In genomic region chr11:10752061-10752460, GRCh38 we compare ENCODE assay signal across 8 cellular contexts. TPM values are rescaled to one million over a fixed set of nuclear protein-coding genes. Genes with fewer than 3 reads are reported as not detected.
DNase-seq lines count a peak whose midpoint lies in the region; ATAC-seq, FAIRE-seq and TF ChIP-seq lines count a peak whose summit lies in the region.

No MANE protein-coding gene starts in this region.

- peak overlapping the region; percentile 96 for H3K4me2 ChIP-seq in fibroblast of lung (ENCODE audit: extremely low read depth, insufficient read depth, low read length)

- H3K79me2 ChIP-seq in fibroblast of lung (ENCODE audit: control insufficient read depth, insufficient read depth, low read length), result peaks cover 14% of the 10 kb centered on the region

- H3K27ac ChIP-seq in RWPE2 (ENCODE audit: poor library complexity, severe bottlenecking) (no peak overlapping the region), fibroblast of lung (ENCODE audit: insufficient read depth, low read length) (no peak overlapping the region), rectal smooth muscle tissue (ENCODE audit: low read depth, low read length) (no peak overlapping the region)

- peak overlapping the region; percentile 44 for H3K4me3 ChIP-seq in RWPE2 (ENCODE audit: severe bottlenecking)
- peak overlapping the region; percentile 68 to 89 (median 78) for H3K4me3 ChIP-seq in fibroblast of lung (replicated peaks in 1 of 4; ENCODE audit: control extremely low read depth in 1 of 4, insufficient read depth in 1 of 4, low read depth in 3 of 4, low read length in 4 of 4)
- peak overlapping the region; percentile 85 for H3K4me3 ChIP-seq in rectal smooth muscle tissue (ENCODE audit: low read length)

- FAIRE-seq in GM12891 (lab: Jason Lieb, UNC) (peak; percentile 9), GM12892 (lab: Jason Lieb, UNC) (no peak)

- H3K9ac ChIP-seq in fibroblast of lung (ENCODE audit: insufficient read depth, low read length), result peak overlapping the region; percentile 51
- H3K9ac ChIP-seq in rectal smooth muscle tissue (ENCODE audit: low read length), result no peak overlapping the region

- H3K27me3 ChIP-seq in RWPE2 (ENCODE audit: insufficient read depth, poor library complexity, severe bottlenecking) (no peaks in the 10 kb centered on the region), fibroblast of lung (ENCODE audit: control insufficient read depth, insufficient read depth, low read length) (no peaks in the 10 kb centered on the region), rectal smooth muscle tissue (ENCODE audit: control insufficient read depth, insufficient read depth, low read length) (no peaks in the 10 kb centered on the region)

- no peak overlapping the region for H2AFZ ChIP-seq in fibroblast of lung (ENCODE audit: low read length)

- no peak for ATAC-seq in RWPE2 (ENCODE audit: low read depth)

- peaks cover 11% of the 10 kb centered on the region for H3K4me1 ChIP-seq in RWPE2 (ENCODE audit: insufficient read depth, poor library complexity, severe bottlenecking)
- peaks cover 2% of the 10 kb centered on the region for H3K4me1 ChIP-seq in fibroblast of lung (ENCODE audit: control insufficient read depth, extremely low read depth, insufficient read depth, low read length)
- H3K4me1 ChIP-seq in rectal smooth muscle tissue (ENCODE audit: control insufficient read depth, insufficient read depth, low read length), result no peaks in the 10 kb centered on the region

- H4K20me1 ChIP-seq in fibroblast of lung (ENCODE audit: control insufficient read depth, extremely low read depth, insufficient read depth, low read length), result no peaks in the 10 kb centered on the region

- no peak for TF ChIP-seq POLR2A in GM12891 (IDR thresholded peaks at IDR 0.05; ENCODE audit: low read depth, low read length)
- TF ChIP-seq POLR2A in GM12892 (IDR thresholded peaks at IDR 0.05; ENCODE audit: low read depth, low read length), result no peak

- DNase-seq in GM12891 (ENCODE audit: insufficient read length, low spot score), result no peak
- DNase-seq in RWPE2 (ENCODE audit: low spot score), result no peak
- DNase-seq in fibroblast of lung (ENCODE audit: low read depth in 2 of 2), result no peak
- no peak for DNase-seq in GM12892 (ENCODE audit: insufficient read length)
- no peak for DNase-seq in NCI-H2029 treated with DMSO at 0.1 percent for 48 hours (lab: John Stamatoyannopoulos, UW)
- DNase-seq in activated CD8-positive, alpha-beta memory T cell treated with anti-CD3 and anti-CD28 coated beads for 24 hours, result no peak
- no peak for DNase-seq in AG08396 (ENCODE audit: low spot score)

- TF ChIP-seq CTCF in RWPE2 (IDR thresholded peaks at IDR 0.05; ENCODE audit: poor library complexity, severe bottlenecking), result no peak
- TF ChIP-seq CTCF in fibroblast of lung (conservative IDR thresholded peaks at IDR 0.05 in 1 of 2, IDR thresholded peaks at IDR 0.05 in 1 of 2; ENCODE audit: low read depth in 1 of 2, low read length in 2 of 2), result no peak

- H3K9me3 ChIP-seq in RWPE2 (ENCODE audit: severe bottlenecking) (no peaks in the 10 kb centered on the region), fibroblast of lung (ENCODE audit: control insufficient read depth, insufficient read depth, low read depth, low read length) (no peaks in the 10 kb centered on the region)

- peaks cover 43% of the 10 kb centered on the region for H3K36me3 ChIP-seq in RWPE2 (ENCODE audit: low read depth)
- H3K36me3 ChIP-seq in fibroblast of lung (ENCODE audit: control insufficient read depth, insufficient read depth, low read length), result peaks cover 11% of the 10 kb centered on the region
- H3K36me3 ChIP-seq in rectal smooth muscle tissue (ENCODE audit: control insufficient read depth, insufficient read depth, low read length), result peaks cover 8% of the 10 kb centered on the region

TF ChIP-seq in GM12891, 5 proteins besides CTCF, POLR2A, EP300 and RAD21:
- TF ChIP-seq SPI1 (IDR thresholded peaks at IDR 0.05; ENCODE audit: low read depth, low read length), result no peak
- TF ChIP-seq POLR2AphosphoS5 (IDR thresholded peaks at IDR 0.05; ENCODE audit: low read depth, low read length), result no peak
- no peak for TF ChIP-seq POU2F2 (IDR thresholded peaks at IDR 0.05; ENCODE audit: low read depth, low read length)
- no peak for TF ChIP-seq TAF1 (IDR thresholded peaks at IDR 0.05; ENCODE audit: low read depth, low read length)
- no peak for TF ChIP-seq PAX5 (IDR thresholded peaks at IDR 0.05; ENCODE audit: insufficient read depth, low read length, severe bottlenecking)

RNA-seq across cellular contexts. Expression of gene CTR9, which starts 1.0 kb away (rescaled TPM):
- polyA plus RNA-seq in GM12891 (2012; ENCODE audit: low read depth, missing spikeins), result 23.8 TPM
- total RNA-seq in fibroblast of lung, result 33.9 and 41.5 TPM in 2 replicates
- polyA plus RNA-seq in fibroblast of lung, result 20.5 and 22.8 TPM in 2 replicates
- 35.7 and 36.6 TPM in 2 replicates for polyA plus RNA-seq in fibroblast of lung (2012)
- 3.3 and 4.3 TPM in 2 replicates for polyA minus RNA-seq in fibroblast of lung (ENCODE audit: low replicate concordance)
- 31.0 TPM for polyA plus RNA-seq in GM12892 (2012; ENCODE audit: missing spikeins)

RNA-seq across cellular contexts. Expression of gene EIF4G2, which starts 56.7 kb away (rescaled TPM):
- polyA plus RNA-seq in GM12891 (2012; ENCODE audit: low read depth, missing spikeins), result 304 TPM
- total RNA-seq in fibroblast of lung, result 599 and 964 TPM in 2 replicates
- 1,024 and 1,178 TPM in 2 replicates for polyA plus RNA-seq in fibroblast of lung
- 650 and 657 TPM in 2 replicates for polyA plus RNA-seq in fibroblast of lung (2012)
- polyA minus RNA-seq in fibroblast of lung (ENCODE audit: low replicate concordance), result 561 and 1,024 TPM in 2 replicates
- 330 TPM for polyA plus RNA-seq in GM12892 (2012; ENCODE audit: missing spikeins)

RNA-seq across cellular contexts. Expression of gene IRAG1, which starts 58.5 kb away (rescaled TPM):
- polyA plus RNA-seq in GM12891 (2012; ENCODE audit: low read depth, missing spikeins), result 0.01 TPM
- total RNA-seq in fibroblast of lung, result 25.7 and 55.5 TPM in 2 replicates
- polyA plus RNA-seq in fibroblast of lung, result 21.8 and 90.0 TPM in 2 replicates
- 16.3 and 72.4 TPM in 2 replicates for polyA plus RNA-seq in fibroblast of lung (2012)
- 24.8 and 115 TPM in 2 replicates for polyA minus RNA-seq in fibroblast of lung (ENCODE audit: low replicate concordance)
- polyA plus RNA-seq in GM12892 (2012; ENCODE audit: missing spikeins), result not detected
